ENCODE assay signal across 13 cellular contexts in the genomic region with DNA sequence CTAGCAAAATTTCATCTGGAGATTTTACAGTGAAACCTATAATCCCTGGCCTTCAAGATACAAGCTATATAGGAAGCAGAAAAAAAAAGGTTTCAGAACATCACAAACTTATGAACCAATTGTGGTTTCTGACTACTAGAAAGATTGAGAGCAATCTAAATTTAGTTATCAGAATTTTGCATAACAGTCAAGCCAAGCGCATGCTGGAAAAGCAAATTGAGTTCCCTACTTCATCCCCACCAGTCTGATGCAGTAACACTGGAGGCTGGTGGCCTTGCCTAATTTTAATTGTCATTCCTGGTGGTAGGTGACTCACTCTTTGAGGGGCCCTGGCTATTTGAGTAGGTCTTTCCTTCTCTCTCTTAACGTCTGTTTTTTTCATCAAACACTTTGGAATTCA. TPM values are rescaled to one million over a fixed set of nuclear protein-coding genes. Genes with fewer than 3 reads are reported as not detected.
DNase-seq lines count a peak whose midpoint lies in the region; ATAC-seq and TF ChIP-seq lines count a peak whose summit lies in the region.
"Had no signal": no experiment of that assay in that cellular context is flagged by ENCODE, and none has a peak within 500 bp of the region (broad histone marks: within the 10 kb centered on the region; RNA-seq: fewer than 3 reads in every experiment).

No MANE protein-coding gene starts in this region.

- POLR2A ChIA-PET in WTC11 (lab: Charles Lee), result no interaction called here

- TF ChIP-seq CTCF in GM10266 (IDR thresholded peaks at IDR 0.05; ENCODE audit: control insufficient read depth, insufficient read depth, low read depth, missing control alignments), result no peak
- TF ChIP-seq CTCF in WTC11 (IDR thresholded peaks at IDR 0.05), result no peak
- TF ChIP-seq CTCF in thyroid gland (IDR thresholded peaks at IDR 0.05), result no peak
- TF ChIP-seq CTCF in Peyer's patch (IDR thresholded peaks at IDR 0.05), result no peak

- no peaks in the 10 kb centered on the region for H3K27me3 Mint-ChIP-seq in WTC11 (ENCODE audit: low read depth)

- no peaks in the 10 kb centered on the region for H3K27me3 ChIP-seq in thyroid gland
- no peaks in the 10 kb centered on the region for H3K27me3 ChIP-seq in MG63
- no peaks in the 10 kb centered on the region for H3K27me3 ChIP-seq in Peyer's patch
- H3K27me3 ChIP-seq: hepatocyte had no signal

- no peaks in the 10 kb centered on the region for H3K9me3 Mint-ChIP-seq in WTC11

- CTCF ChIA-PET in WTC11 (lab: Charles Lee), result interaction anchor here (0.5 to 3.2 kb wide), 29 partner anchors 9 to 313 kb away, joined by 3 to 27 read pairs (median 4); a partner anchor contains a TSS

- intact Hi-C loops in thyroid gland (cut with DNase I), result no loop called here

- H3K27ac ChIP-seq in thyroid gland (peak overlapping the region in 1 of 3 donors; percentile 18), Peyer's patch (no peak overlapping the region)
- H3K27ac ChIP-seq: hepatocyte had no signal

- H3K9me3 ChIP-seq in thyroid gland (no peaks in the 10 kb centered on the region), MG63 (no peaks in the 10 kb centered on the region), Peyer's patch (no peaks in the 10 kb centered on the region)

- H3K4me3 ChIP-seq in thyroid gland (replicated peaks in 1 of 3) (no peak overlapping the region), MG63 (no peak overlapping the region), Peyer's patch (no peak overlapping the region)
- H3K4me3 ChIP-seq: hepatocyte, lung had no signal

- WGBS in thyroid gland, 2 donors, result 57 to 64% methylated on average over 2 of the region's 2 CpGs

- peak; percentile 29 for DNase-seq in GM10266 (ENCODE audit: extremely low spot score)
- DNase-seq in WTC11 (ENCODE audit: low spot score), result no peak
- DNase-seq in thyroid gland, result no peak
- DNase-seq in GM03348 (ENCODE audit: low spot score), result no peak
- DNase-seq in MG63, result no peak
- DNase-seq in Peyer's patch, result no peak
- DNase-seq: activated CD4-positive, alpha-beta T cell treated with anti-CD3 and anti-CD28 coated beads for 1 hour; activated effector memory CD4-positive, alpha-beta T cell treated with Interleukin-2 at 50 U/mL for 16 hours; stimulated activated CD4-positive, alpha-beta T cell treated with anti-CD3 and anti-CD28 coated beads, Interleukin-12 subunit alpha, Interleukin-12 subunit beta, amount 100 ng/mL, for 4 hours had no signal

- H3K36me3 Mint-ChIP-seq in WTC11, result no peaks in the 10 kb centered on the region

- TF ChIP-seq POLR2A in thyroid gland (IDR thresholded peaks at IDR 0.05) (no peak), Peyer's patch (IDR thresholded peaks at IDR 0.05) (no peak)

- peak overlapping the region; percentile 66 for H3K4me3 Mint-ChIP-seq in WTC11

- H3K4me1 Mint-ChIP-seq in WTC11, result peaks cover 44% of the 10 kb centered on the region

- ATAC-seq in GM21381 (IDR thresholded peaks at IDR 0.05; ENCODE audit: unreplicated experiment) (peak; percentile 48), HG03575 (IDR thresholded peaks at IDR 0.05; ENCODE audit: extremely low read depth, insufficient number of reproducible peaks, low FRiP score, unreplicated experiment) (peak; percentile 61), WTC11 (no peak)

- H3K4me1 ChIP-seq in thyroid gland (peaks cover 4 to 5% of the 10 kb centered on the region in 2 donors), Peyer's patch (no peaks in the 10 kb centered on the region)

- H3K36me3 ChIP-seq in thyroid gland (no peaks in the 10 kb centered on the region), MG63 (no peaks in the 10 kb centered on the region), Peyer's patch (no peaks in the 10 kb centered on the region)

- H3K27ac Mint-ChIP-seq in WTC11, result peak overlapping the region; percentile 30

TF ChIP-seq in WTC11, 78 proteins besides CTCF, POLR2A, EP300 and RAD21 (continues in another document):
- TF ChIP-seq NR2C2 (CRISPR knock-in tag; IDR thresholded peaks at IDR 0.05) (no peak), JUN (CRISPR knock-in tag; IDR thresholded peaks at IDR 0.05) (no peak), TEAD1 (CRISPR knock-in tag; IDR thresholded peaks at IDR 0.05) (no peak), ELF4 (CRISPR knock-in tag; IDR thresholded peaks at IDR 0.05; ENCODE audit: low read depth) (no peak), KAT7 (CRISPR knock-in tag; IDR thresholded peaks at IDR 0.05; ENCODE audit: borderline replicate concordance) (no peak)
- TF ChIP-seq, protein P1, sequence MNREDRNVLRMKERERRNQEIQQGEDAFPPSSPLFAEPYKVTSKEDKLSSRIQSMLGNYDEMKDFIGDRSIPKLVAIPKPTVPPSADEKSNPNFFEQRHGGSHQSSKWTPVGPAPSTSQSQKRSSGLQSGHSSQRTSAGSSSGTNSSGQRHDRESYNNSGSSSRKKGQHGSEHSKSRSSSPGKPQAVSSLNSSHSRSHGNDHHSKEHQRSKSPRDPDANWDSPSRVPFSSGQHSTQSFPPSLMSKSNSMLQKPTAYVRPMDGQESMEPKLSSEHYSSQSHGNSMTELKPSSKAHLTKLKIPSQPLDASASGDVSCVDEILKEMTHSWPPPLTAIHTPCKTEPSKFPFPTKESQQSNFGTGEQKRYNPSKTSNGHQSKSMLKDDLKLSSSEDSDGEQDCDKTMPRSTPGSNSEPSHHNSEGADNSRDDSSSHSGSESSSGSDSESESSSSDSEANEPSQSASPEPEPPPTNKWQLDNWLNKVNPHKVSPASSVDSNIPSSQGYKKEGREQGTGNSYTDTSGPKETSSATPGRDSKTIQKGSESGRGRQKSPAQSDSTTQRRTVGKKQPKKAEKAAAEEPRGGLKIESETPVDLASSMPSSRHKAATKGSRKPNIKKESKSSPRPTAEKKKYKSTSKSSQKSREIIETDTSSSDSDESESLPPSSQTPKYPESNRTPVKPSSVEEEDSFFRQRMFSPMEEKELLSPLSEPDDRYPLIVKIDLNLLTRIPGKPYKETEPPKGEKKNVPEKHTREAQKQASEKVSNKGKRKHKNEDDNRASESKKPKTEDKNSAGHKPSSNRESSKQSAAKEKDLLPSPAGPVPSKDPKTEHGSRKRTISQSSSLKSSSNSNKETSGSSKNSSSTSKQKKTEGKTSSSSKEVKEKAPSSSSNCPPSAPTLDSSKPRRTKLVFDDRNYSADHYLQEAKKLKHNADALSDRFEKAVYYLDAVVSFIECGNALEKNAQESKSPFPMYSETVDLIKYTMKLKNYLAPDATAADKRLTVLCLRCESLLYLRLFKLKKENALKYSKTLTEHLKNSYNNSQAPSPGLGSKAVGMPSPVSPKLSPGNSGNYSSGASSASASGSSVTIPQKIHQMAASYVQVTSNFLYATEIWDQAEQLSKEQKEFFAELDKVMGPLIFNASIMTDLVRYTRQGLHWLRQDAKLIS (CRISPR knock-in tag; IDR thresholded peaks at IDR 0.05; ENCODE audit: borderline replicate concordance), result no peak
- TF ChIP-seq, protein P2, sequence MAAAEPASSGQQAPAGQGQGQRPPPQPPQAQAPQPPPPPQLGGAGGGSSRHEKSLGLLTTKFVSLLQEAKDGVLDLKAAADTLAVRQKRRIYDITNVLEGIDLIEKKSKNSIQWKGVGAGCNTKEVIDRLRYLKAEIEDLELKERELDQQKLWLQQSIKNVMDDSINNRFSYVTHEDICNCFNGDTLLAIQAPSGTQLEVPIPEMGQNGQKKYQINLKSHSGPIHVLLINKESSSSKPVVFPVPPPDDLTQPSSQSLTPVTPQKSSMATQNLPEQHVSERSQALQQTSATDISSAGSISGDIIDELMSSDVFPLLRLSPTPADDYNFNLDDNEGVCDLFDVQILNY (CRISPR knock-in tag; IDR thresholded peaks at IDR 0.05), result no peak
- TF ChIP-seq, protein P3, sequence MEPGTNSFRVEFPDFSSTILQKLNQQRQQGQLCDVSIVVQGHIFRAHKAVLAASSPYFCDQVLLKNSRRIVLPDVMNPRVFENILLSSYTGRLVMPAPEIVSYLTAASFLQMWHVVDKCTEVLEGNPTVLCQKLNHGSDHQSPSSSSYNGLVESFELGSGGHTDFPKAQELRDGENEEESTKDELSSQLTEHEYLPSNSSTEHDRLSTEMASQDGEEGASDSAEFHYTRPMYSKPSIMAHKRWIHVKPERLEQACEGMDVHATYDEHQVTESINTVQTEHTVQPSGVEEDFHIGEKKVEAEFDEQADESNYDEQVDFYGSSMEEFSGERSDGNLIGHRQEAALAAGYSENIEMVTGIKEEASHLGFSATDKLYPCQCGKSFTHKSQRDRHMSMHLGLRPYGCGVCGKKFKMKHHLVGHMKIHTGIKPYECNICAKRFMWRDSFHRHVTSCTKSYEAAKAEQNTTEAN (CRISPR knock-in tag; IDR thresholded peaks at IDR 0.05), result no peak
- TF ChIP-seq, protein P4, sequence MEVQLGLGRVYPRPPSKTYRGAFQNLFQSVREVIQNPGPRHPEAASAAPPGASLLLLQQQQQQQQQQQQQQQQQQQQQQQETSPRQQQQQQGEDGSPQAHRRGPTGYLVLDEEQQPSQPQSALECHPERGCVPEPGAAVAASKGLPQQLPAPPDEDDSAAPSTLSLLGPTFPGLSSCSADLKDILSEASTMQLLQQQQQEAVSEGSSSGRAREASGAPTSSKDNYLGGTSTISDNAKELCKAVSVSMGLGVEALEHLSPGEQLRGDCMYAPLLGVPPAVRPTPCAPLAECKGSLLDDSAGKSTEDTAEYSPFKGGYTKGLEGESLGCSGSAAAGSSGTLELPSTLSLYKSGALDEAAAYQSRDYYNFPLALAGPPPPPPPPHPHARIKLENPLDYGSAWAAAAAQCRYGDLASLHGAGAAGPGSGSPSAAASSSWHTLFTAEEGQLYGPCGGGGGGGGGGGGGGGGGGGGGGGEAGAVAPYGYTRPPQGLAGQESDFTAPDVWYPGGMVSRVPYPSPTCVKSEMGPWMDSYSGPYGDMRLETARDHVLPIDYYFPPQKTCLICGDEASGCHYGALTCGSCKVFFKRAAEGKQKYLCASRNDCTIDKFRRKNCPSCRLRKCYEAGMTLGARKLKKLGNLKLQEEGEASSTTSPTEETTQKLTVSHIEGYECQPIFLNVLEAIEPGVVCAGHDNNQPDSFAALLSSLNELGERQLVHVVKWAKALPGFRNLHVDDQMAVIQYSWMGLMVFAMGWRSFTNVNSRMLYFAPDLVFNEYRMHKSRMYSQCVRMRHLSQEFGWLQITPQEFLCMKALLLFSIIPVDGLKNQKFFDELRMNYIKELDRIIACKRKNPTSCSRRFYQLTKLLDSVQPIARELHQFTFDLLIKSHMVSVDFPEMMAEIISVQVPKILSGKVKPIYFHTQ (CRISPR knock-in tag; IDR thresholded peaks at IDR 0.05), result no peak
- TF ChIP-seq, protein P5, sequence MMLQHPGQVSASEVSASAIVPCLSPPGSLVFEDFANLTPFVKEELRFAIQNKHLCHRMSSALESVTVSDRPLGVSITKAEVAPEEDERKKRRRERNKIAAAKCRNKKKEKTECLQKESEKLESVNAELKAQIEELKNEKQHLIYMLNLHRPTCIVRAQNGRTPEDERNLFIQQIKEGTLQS (CRISPR knock-in tag; conservative IDR thresholded peaks at IDR 0.05), result no peak

RNA-seq across cellular contexts. Expression of a gene that starts 46.3 kb away (rescaled TPM):
- total RNA-seq in WTC11 (2021) (17.8 to 19.4 TPM (median 17.9 TPM) in 3 replicates), thyroid gland (100 to 1,000 TPM; 168 to 423 (median 312) TPM), Peyer's patch (100 to 1,000 TPM in 1 of 4 donors, 10 to 100 TPM in 3; 43.1 to 381 (median 72.2) TPM)
- not detected in 2 replicates for total RNA-seq in MG63 (2014; rRNA removed; shearing (Covaris generic); ENCODE audit: low replicate concordance)

Comparison
In these comparisons a context has a peak if more than half of its experiments do, and no peak if none do; other contexts are left out.
1. RNA of a gene that starts 46.3 kb away (total RNA-seq): 168 to 423 TPM in thyroid gland, 43.1 to 381 TPM in Peyer's patch and 17.8 to 19.4 TPM in WTC11; not detected in MG63; every median in the first group is over 10 times any median in the second.